ENCODE assay signal across 8 cellular contexts in genomic region chr7:118080947-118081346, GRCh38.
A peak's percentile ranks its signal among the peaks of the same experiment; 100 is the strongest.
DNase-seq lines count a peak whose midpoint lies in the region; ATAC-seq and TF ChIP-seq lines count a peak whose summit lies in the region.

No MANE protein-coding gene starts in this region.

- no peak overlapping the region for H2AFZ ChIP-seq in neuronal stem cell (ENCODE audit: low read length)

- H4K8ac ChIP-seq in neuronal stem cell (ENCODE audit: low read depth, low read length): no peak overlapping the region

- no CpG with 5 or more reads among the region's 3 CpGs for WGBS in neuronal stem cell (ENCODE audit: extremely low coverage in 2 of 2, insufficient read length in 2 of 2, insufficient replicate concordance in 1 of 2), 2 donors

- no peak overlapping the region for H3K4me3 Mint-ChIP-seq in activated T-cell treated with anti-CD3 and anti-CD28 coated beads, Interleukin-2, amount 50 U/mL, for 4 hours

- H3K27me3 Mint-ChIP-seq in activated T-cell treated with anti-CD3 and anti-CD28 coated beads, Interleukin-2, amount 50 U/mL, for 4 hours (ENCODE audit: low read depth): peaks cover 6% of the 10 kb centered on the region

- no peak overlapping the region for H3K27ac ChIP-seq in neuronal stem cell (replicated peaks; ENCODE audit: low read length)
- H3K27ac ChIP-seq in upper lobe of right lung: no peak overlapping the region

- no peak overlapping the region for H3K23ac ChIP-seq in neuronal stem cell (ENCODE audit: low read depth, low read length, poor library complexity)

- no peak for TF ChIP-seq CTCF in upper lobe of right lung (IDR thresholded peaks at IDR 0.05)

- H3K9ac ChIP-seq in neuronal stem cell (ENCODE audit: low read depth, low read length, poor library complexity): no peak overlapping the region

- peaks cover 3% of the 10 kb centered on the region for H3K4me1 Mint-ChIP-seq in activated T-cell treated with anti-CD3 and anti-CD28 coated beads, Interleukin-2, amount 50 U/mL, for 4 hours (ENCODE audit: low read depth)

- H3K4me2 ChIP-seq in neuronal stem cell (ENCODE audit: insufficient read depth, low read length, poor library complexity, severe bottlenecking): no peak overlapping the region

- H3K4me1 ChIP-seq in neuronal stem cell (ENCODE audit: control insufficient read depth in 2 of 2, insufficient read depth in 1 of 2, low read depth in 1 of 2, low read length in 2 of 2) (peaks cover 0 to 3% of the 10 kb centered on the region in 2 donors), upper lobe of right lung (no peaks in the 10 kb centered on the region)

- no peak overlapping the region for H2BK120ac ChIP-seq in neuronal stem cell (ENCODE audit: low read depth, low read length)

- peak; percentile 85 for ATAC-seq in GM21619 (IDR thresholded peaks at IDR 0.05; ENCODE audit: unreplicated experiment)
- ATAC-seq in activated T-cell treated with anti-CD3 and anti-CD28 coated beads, Interleukin-2, amount 50 U/mL, for 4 hours: peak; percentile 90 to 97
- no peak for ATAC-seq in upper lobe of right lung

- no peaks in the 10 kb centered on the region for H3K27me3 ChIP-seq in neuronal stem cell (ENCODE audit: control insufficient read depth in 3 of 3, insufficient read depth in 3 of 3, low read depth in 1 of 3, low read length in 3 of 3)
- no peaks in the 10 kb centered on the region for H3K27me3 ChIP-seq in upper lobe of right lung

- H3K4me3 ChIP-seq in neuronal stem cell (ENCODE audit: low read length in 2 of 2) (no peak overlapping the region), upper lobe of right lung (no peak overlapping the region)

- no peak overlapping the region for H3K18ac ChIP-seq in neuronal stem cell (ENCODE audit: low read length)

- H2BK15ac ChIP-seq in neuronal stem cell (ENCODE audit: low read length): no peak overlapping the region

- no peak overlapping the region for H2BK5ac ChIP-seq in neuronal stem cell (ENCODE audit: low read length)

- H3K36me3 Mint-ChIP-seq in activated T-cell treated with anti-CD3 and anti-CD28 coated beads, Interleukin-2, amount 50 U/mL, for 4 hours (ENCODE audit: insufficient read depth): no peaks in the 10 kb centered on the region

- no peak overlapping the region for H3K4ac ChIP-seq in neuronal stem cell (ENCODE audit: low read length)

- no peak overlapping the region for H2BK12ac ChIP-seq in neuronal stem cell (ENCODE audit: low read length)

- H3K36me3 ChIP-seq in neuronal stem cell (replicated peaks in 1 of 2; ENCODE audit: control insufficient read depth in 2 of 2, insufficient read depth in 2 of 2, low read length in 2 of 2) (no peaks in the 10 kb centered on the region), upper lobe of right lung (no peaks in the 10 kb centered on the region)

- intact Hi-C loops in upper lobe of right lung (cut with DNase I): no loop called here

- H3K79me1 ChIP-seq in neuronal stem cell (ENCODE audit: low read depth, low read length): no peaks in the 10 kb centered on the region

- DNase-seq in GM03348 (ENCODE audit: low spot score): peak; percentile 5
- peak; percentile 92 for DNase-seq in HT-29 (ENCODE audit: low spot score)
- DNase-seq in activated T-cell treated with anti-CD3 and anti-CD28 coated beads, Interleukin-2, amount 50 U/mL, for 4 hours: no peak
- DNase-seq in occipital lobe (lab: John Stamatoyannopoulos, UW): peak; percentile 7
- DNase-seq in NOMO-1 treated with DMSO at 0.1 percent for 48 hours (lab: John Stamatoyannopoulos, UW; ENCODE audit: unreplicated experiment): no peak
- DNase-seq in neuronal stem cell (ENCODE audit: low spot score): no peak
- no peak for DNase-seq in upper lobe of right lung

- H3K9me3 Mint-ChIP-seq in activated T-cell treated with anti-CD3 and anti-CD28 coated beads, Interleukin-2, amount 50 U/mL, for 4 hours: no peaks in the 10 kb centered on the region

- H3K9me3 ChIP-seq in neuronal stem cell (replicated peaks in 1 of 2; ENCODE audit: control insufficient read depth in 2 of 2, insufficient read depth in 1 of 2, low read depth in 1 of 2, low read length in 2 of 2) (no peaks in the 10 kb centered on the region), upper lobe of right lung (no peaks in the 10 kb centered on the region)

- H3K14ac ChIP-seq in neuronal stem cell (ENCODE audit: low read length): no peak overlapping the region

- H2AK5ac ChIP-seq in neuronal stem cell (ENCODE audit: low read depth, low read length): no peak overlapping the region

- H4K91ac ChIP-seq in neuronal stem cell (ENCODE audit: low read depth, low read length, poor library complexity): no peak overlapping the region

Comparison
In these comparisons a context has a peak if more than half of its experiments do, and no peak if none do; other contexts are left out.
1. DNase-seq: peak in GM03348 (single experiment), HT-29 (single experiment) and occipital lobe (single experiment); none in activated T-cell treated with anti-CD3 and anti-CD28 coated beads, Interleukin-2, amount 50 U/mL, for 4 hours (single experiment), NOMO-1 treated with DMSO at 0.1 percent for 48 hours (single experiment), neuronal stem cell (single experiment) and upper lobe of right lung (single experiment).